18 cellular contexts compared by ENCODE assay signal in the genomic region with DNA sequence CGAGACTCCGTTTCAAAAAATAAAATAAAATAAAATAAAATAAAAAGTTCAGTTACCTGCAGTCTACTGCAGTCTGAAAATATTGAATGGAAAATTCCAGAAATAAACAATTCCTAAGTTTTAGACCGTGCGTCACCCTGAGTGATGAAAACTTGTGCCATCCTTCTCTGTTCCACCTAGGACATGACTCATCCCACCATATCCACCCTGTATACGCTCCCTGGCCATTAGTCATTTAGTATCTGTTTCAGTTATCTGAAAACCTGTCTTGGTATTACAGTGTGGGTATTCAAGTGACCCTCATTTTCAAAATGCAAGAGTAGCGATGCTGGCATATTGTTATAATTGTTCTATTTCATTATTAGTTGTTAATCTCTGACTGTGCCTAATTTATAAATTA. TPM values are rescaled to one million over a fixed set of nuclear protein-coding genes. Genes with fewer than 3 reads are reported as not detected.
DNase-seq lines count a peak whose midpoint lies in the region; ATAC-seq and TF ChIP-seq lines count a peak whose summit lies in the region.
"Had no signal": no experiment of that assay in that cellular context is flagged by ENCODE, and none has a peak within 500 bp of the region (broad histone marks: within the 10 kb centered on the region; RNA-seq: fewer than 3 reads in every experiment).

No MANE protein-coding gene starts in this region.

- no peak overlapping the region for H3K23ac ChIP-seq in mesenchymal stem cell (ENCODE audit: low read length in 2 of 2)

- no peak overlapping the region for H3K14ac ChIP-seq in mesenchymal stem cell (ENCODE audit: low read length in 2 of 2)

- no peak overlapping the region for H3K27ac ChIP-seq in mesenchymal stem cell (ENCODE audit: low read length, poor library complexity, severe bottlenecking)
- no peak overlapping the region for H3K27ac ChIP-seq in CD8-positive, alpha-beta memory T cell (ENCODE audit: low read depth, low read length)
- H3K27ac ChIP-seq: esophagus muscularis mucosa, neural progenitor cell, suprapubic skin had no signal

- H3K9me3 Mint-ChIP-seq in CD8-positive, alpha-beta memory T cell, result no peaks in the 10 kb centered on the region
- H3K9me3 Mint-ChIP-seq: activated naive CD4-positive, alpha-beta T cell treated with anti-CD3 and anti-CD28 coated beads for 36 hours; CD8-positive, alpha-beta T cell; neural progenitor cell had no signal

- H3K27me3 Mint-ChIP-seq in CD8-positive, alpha-beta memory T cell, result no peaks in the 10 kb centered on the region

- H3K4me3 ChIP-seq in astrocyte of the spinal cord (ENCODE audit: low read depth, low read length) (no peak overlapping the region), mesenchymal stem cell (ENCODE audit: insufficient read depth in 1 of 2, low read depth in 1 of 2, low read length in 2 of 2) (no peak overlapping the region)
- H3K4me3 ChIP-seq in CD8-positive, alpha-beta memory T cell (ENCODE audit: low read length), result no peak overlapping the region
- H3K4me3 ChIP-seq: esophagus muscularis mucosa, lung, neural progenitor cell, suprapubic skin had no signal

- H3K4me1 Mint-ChIP-seq in CD8-positive, alpha-beta memory T cell, result peaks cover 38 to 45% (median 39%) of the 10 kb centered on the region in 3 donors
- H3K4me1 Mint-ChIP-seq: neural progenitor cell had no signal

- H2BK15ac ChIP-seq in mesenchymal stem cell (ENCODE audit: low read depth, poor library complexity, severe bottlenecking), result no peak overlapping the region

- H3K18ac ChIP-seq in mesenchymal stem cell (ENCODE audit: low read depth in 1 of 2, low read length in 2 of 2), result no peak overlapping the region

- in situ Hi-C loops in astrocyte of the spinal cord (cut with HindIII; ENCODE audit: low sequenced_read_pairs), result no loop called here

- no peak overlapping the region for H2BK120ac ChIP-seq in mesenchymal stem cell (ENCODE audit: low read depth, low read length)

- ATAC-seq in HG02798 (IDR thresholded peaks at IDR 0.05; ENCODE audit: poor library complexity, unreplicated experiment), result no peak
- ATAC-seq: CD8-positive, alpha-beta T cell had no signal

- H4K91ac ChIP-seq in mesenchymal stem cell (ENCODE audit: low read length), result no peak overlapping the region

- H3K4me3 Mint-ChIP-seq in CD8-positive, alpha-beta memory T cell, result no peak overlapping the region
- H3K4me3 Mint-ChIP-seq: activated naive CD4-positive, alpha-beta T cell treated with anti-CD3 and anti-CD28 coated beads for 36 hours; CD8-positive, alpha-beta T cell; neural progenitor cell had no signal

- H3K36me3 Mint-ChIP-seq in CD8-positive, alpha-beta memory T cell, result no peaks in the 10 kb centered on the region
- H3K36me3 Mint-ChIP-seq: CD8-positive, alpha-beta T cell; neural progenitor cell had no signal

- WGBS in mesenchymal stem cell, result 33% methylated on average over 3 of the region's 6 CpGs

- DNase-seq in GM04504 (ENCODE audit: low read depth), result peak; percentile 25
- DNase-seq in M059J (ENCODE audit: low read depth), result peak; percentile 95
- peak; percentile 43 for DNase-seq in astrocyte of the spinal cord (ENCODE audit: low read depth, low spot score)
- peak; percentile 75 for DNase-seq in mesenchymal stem cell
- no peak for DNase-seq in NCI-H1694 (lab: John Stamatoyannopoulos, UW)
- DNase-seq in CD8-positive, alpha-beta memory T cell, result no peak
- DNase-seq in HuH-7.5 (ENCODE audit: low spot score), result no peak
- DNase-seq: activated naive CD4-positive, alpha-beta T cell treated with anti-CD3 and anti-CD28 coated beads for 36 hours; CD8-positive, alpha-beta T cell; NCI-H1417 treated with DMSO at 0.1 percent for 48 hours; NCI-H524; T1000 had no signal

- H2AK5ac ChIP-seq in mesenchymal stem cell (ENCODE audit: low read length, severe bottlenecking), result no peak overlapping the region

- H3K4me1 ChIP-seq in mesenchymal stem cell (ENCODE audit: control insufficient read depth, insufficient read depth, low read depth, low read length), result peaks cover 1% of the 10 kb centered on the region
- H3K4me1 ChIP-seq in CD8-positive, alpha-beta memory T cell (ENCODE audit: insufficient read depth, low read length), result peaks cover 31% of the 10 kb centered on the region
- H3K4me1 ChIP-seq: neural progenitor cell had no signal

- H3K27ac Mint-ChIP-seq in CD8-positive, alpha-beta memory T cell, result no peak overlapping the region
- H3K27ac Mint-ChIP-seq: activated naive CD4-positive, alpha-beta T cell treated with anti-CD3 and anti-CD28 coated beads for 36 hours; CD8-positive, alpha-beta T cell; neural progenitor cell had no signal

- CTCF ChIA-PET in CD8-positive, alpha-beta memory T cell (lab: Charles Lee), result interaction anchor here (2.4 to 7.4 kb wide), 2 partner anchors 172 to 173 kb away, joined by 7 to 85 read pairs; no protein-coding TSS in a partner anchor

- TF ChIP-seq CTCF in astrocyte of the spinal cord (IDR thresholded peaks at IDR 0.05; ENCODE audit: low read depth, low read length), result no peak

- no peak overlapping the region for H4K8ac ChIP-seq in mesenchymal stem cell (ENCODE audit: low read length)

- H3K27me3 ChIP-seq in mesenchymal stem cell (ENCODE audit: control insufficient read depth in 1 of 2, insufficient read depth in 1 of 2, low read length in 2 of 2), result no peaks in the 10 kb centered on the region
- H3K27me3 ChIP-seq in CD8-positive, alpha-beta memory T cell (ENCODE audit: insufficient read depth, low read length, poor library complexity, severe bottlenecking), result no peaks in the 10 kb centered on the region
- H3K27me3 ChIP-seq: esophagus muscularis mucosa had no signal

- POLR2A ChIA-PET in CD8-positive, alpha-beta memory T cell (lab: Charles Lee), result no interaction called here

- H3K36me3 ChIP-seq in mesenchymal stem cell (ENCODE audit: control insufficient read depth in 1 of 2, insufficient read depth in 2 of 2, low read depth in 1 of 2, low read length in 2 of 2), result no peaks in the 10 kb centered on the region
- no peaks in the 10 kb centered on the region for H3K36me3 ChIP-seq in CD8-positive, alpha-beta memory T cell (ENCODE audit: insufficient read depth, low read length)
- H3K36me3 ChIP-seq: esophagus muscularis mucosa, neural progenitor cell, suprapubic skin had no signal

- no peak overlapping the region for H2AFZ ChIP-seq in mesenchymal stem cell (ENCODE audit: low read depth, low read length)
- H2AFZ ChIP-seq: neural progenitor cell had no signal

- no peak overlapping the region for H3K4me2 ChIP-seq in mesenchymal stem cell (ENCODE audit: low read length, poor library complexity, severe bottlenecking)
- H3K4me2 ChIP-seq: neural progenitor cell had no signal

- no peaks in the 10 kb centered on the region for H3K9me3 ChIP-seq in mesenchymal stem cell (ENCODE audit: control insufficient read depth, low read length)
- H3K9me3 ChIP-seq in CD8-positive, alpha-beta memory T cell (ENCODE audit: low read length), result no peaks in the 10 kb centered on the region
- H3K9me3 ChIP-seq: esophagus muscularis mucosa, suprapubic skin had no signal

- H3K79me1 ChIP-seq in mesenchymal stem cell (replicated peaks; ENCODE audit: low read length, poor library complexity, severe bottlenecking), result no peaks in the 10 kb centered on the region

- H2BK5ac ChIP-seq in mesenchymal stem cell (ENCODE audit: low read depth, low read length, poor library complexity, severe bottlenecking), result no peak overlapping the region

- H3K4ac ChIP-seq in mesenchymal stem cell (ENCODE audit: low read depth in 1 of 2, low read length in 2 of 2), result no peak overlapping the region

- no peak overlapping the region for H3K9ac ChIP-seq in mesenchymal stem cell (ENCODE audit: low read length)
- H3K9ac ChIP-seq: neural progenitor cell had no signal

- no peak overlapping the region for H2BK12ac ChIP-seq in mesenchymal stem cell (ENCODE audit: low read length in 2 of 2)

RNA-seq across cellular contexts. Expression of gene TEX48, which starts 51.8 kb away (rescaled TPM):
- total RNA-seq in M059J (2014; rRNA removed; shearing (Covaris generic)), result not detected in 2 replicates
- polyA plus RNA-seq in mesenchymal stem cell (2013, experiment 1 of 2), result not detected
- polyA plus RNA-seq in mesenchymal stem cell (2013, experiment 2 of 2), result not detected
- total RNA-seq in CD8-positive, alpha-beta memory T cell, result under 1 TPM; 0.46 to 0.86 TPM
- not detected for polyA plus RNA-seq in CD8-positive, alpha-beta memory T cell
- total RNA-seq: activated naive CD4-positive, alpha-beta T cell treated with anti-CD3 and anti-CD28 coated beads for 36 hours; CD8-positive, alpha-beta T cell; esophagus muscularis mucosa; lung; skeletal muscle tissue; suprapubic skin had no signal
- polyA plus RNA-seq: lung had no signal

Comparison
In these comparisons a context has a peak if more than half of its experiments do, and no peak if none do; other contexts are left out.
1. DNase-seq: peak in GM04504 (single experiment), M059J (single experiment), astrocyte of the spinal cord (single experiment) and mesenchymal stem cell (single experiment); none in NCI-H1694 (single experiment), CD8-positive, alpha-beta memory T cell (0 of 5) and HuH-7.5 (single experiment).